27 cellular contexts compared by ENCODE assay signal in the genomic region with DNA sequence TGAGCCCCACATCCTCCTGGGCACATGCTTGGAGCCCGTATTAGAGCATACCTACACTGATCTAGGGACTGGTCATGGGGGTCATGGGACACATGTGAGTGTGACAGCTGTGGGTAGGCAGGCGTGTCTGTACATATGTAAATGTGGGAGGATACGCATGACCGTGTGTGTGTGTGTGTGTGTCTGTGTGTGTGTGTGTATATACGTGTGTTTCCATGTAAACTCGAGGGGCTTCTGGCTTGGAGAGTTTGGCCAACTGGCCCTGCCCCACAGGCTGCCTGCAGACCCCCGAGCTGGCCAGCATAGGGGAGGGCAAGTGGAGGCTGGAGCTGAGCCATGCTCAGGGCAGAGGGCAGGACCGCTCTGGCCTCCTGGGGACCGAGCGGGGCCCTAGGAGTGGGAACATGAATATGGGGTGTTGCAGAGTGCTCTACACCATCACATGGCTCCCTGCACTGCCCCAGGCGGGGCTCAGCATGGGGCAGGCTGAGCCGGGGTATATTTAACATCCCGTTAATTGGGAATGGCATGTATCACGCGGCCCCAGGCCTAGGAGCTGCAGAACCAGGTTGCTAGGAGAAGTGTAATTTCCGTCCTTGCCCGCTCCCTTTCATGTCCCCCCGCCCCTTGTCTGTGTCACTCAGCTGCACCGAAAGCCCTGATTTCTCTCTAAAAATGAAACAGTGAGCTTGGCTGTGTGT.
DNase-seq lines count a peak whose midpoint lies in the region; ATAC-seq and TF ChIP-seq lines count a peak whose summit lies in the region.
"Had no signal": no experiment of that assay in that cellular context is flagged by ENCODE, and none has a peak within 500 bp of the region (broad histone marks: within the 10 kb centered on the region; RNA-seq: fewer than 3 reads in every experiment).

No MANE protein-coding gene starts in this region.

- POLR2A ChIA-PET in HEK293 (lab: Yijun Ruan, JAX), result no interaction called here
- POLR2A ChIA-PET in CD4-positive, alpha-beta T cell (lab: Charles Lee), result no interaction called here

- CTCF ChIA-PET in HEK293 (lab: Yijun Ruan, JAX), result interaction anchor here (0.9 kb wide), 1 partner anchor 138 kb away, joined by 5 read pairs; no protein-coding TSS in a partner anchor
- CTCF ChIA-PET in CD4-positive, alpha-beta T cell (lab: Charles Lee), result no interaction called here

- no peaks in the 10 kb centered on the region for H3K9me3 ChIP-seq in HEK293 (ENCODE audit: control insufficient read depth, insufficient read depth, low read depth, low read length)
- no peaks in the 10 kb centered on the region for H3K9me3 ChIP-seq in CD4-positive, alpha-beta T cell (ENCODE audit: control insufficient read depth, low read length)
- H3K9me3 ChIP-seq: colonic mucosa, esophagus muscularis mucosa, gastrocnemius medialis, neutrophil, prostate gland, SJSA1 had no signal

- intact Hi-C loops in posterior vena cava (cut with DNase I), result no loop called here
- intact Hi-C loops in CD4-positive, alpha-beta T cell (cut with DNase I, micrococcal nuclease), result no loop called here

- no peak overlapping the region for H3K4me3 ChIP-seq in HEK293 (ENCODE audit: low read depth, low read length)
- H3K4me3 ChIP-seq: colonic mucosa, esophagus muscularis mucosa, gastrocnemius medialis, prostate gland, SJSA1, skin epidermis had no signal

- H3K27ac ChIP-seq in HEK293 (ENCODE audit: extremely low read depth, low read depth, low read length), result no peak overlapping the region
- no peak overlapping the region for H3K27ac ChIP-seq in CD4-positive, alpha-beta T cell (ENCODE audit: low read depth, low read length)
- H3K27ac ChIP-seq: colonic mucosa, esophagus muscularis mucosa, gastrocnemius medialis, neutrophil, prostate gland, SJSA1, skin epidermis had no signal

- H3K4me1 ChIP-seq in HEK293 (ENCODE audit: control insufficient read depth, insufficient read depth, low read length), result no peaks in the 10 kb centered on the region
- H3K4me1 ChIP-seq: colonic mucosa, esophagus muscularis mucosa, gastrocnemius medialis, prostate gland, SJSA1 had no signal

- no peaks in the 10 kb centered on the region for H3K36me3 Mint-ChIP-seq in activated T-helper 17 cell treated with anti-CD3 and anti-CD28 coated beads, Interleukin-2, amount 50 U/mL, for 72 hours (ENCODE audit: low read depth)
- H3K36me3 Mint-ChIP-seq in CD4-positive, alpha-beta T cell (ENCODE audit: low read depth), result no peaks in the 10 kb centered on the region

- no peak overlapping the region for H3K27ac Mint-ChIP-seq in activated T-helper 17 cell treated with anti-CD3 and anti-CD28 coated beads, Interleukin-2, amount 50 U/mL, for 72 hours
- no peak overlapping the region for H3K27ac Mint-ChIP-seq in CD4-positive, alpha-beta T cell
- H3K27ac Mint-ChIP-seq: activated naive CD4-positive, alpha-beta T cell treated with anti-CD3 and anti-CD28 coated beads for 36 hours; B cell; T-helper 17 cell had no signal

- peaks cover 13% of the 10 kb centered on the region for H3K27me3 Mint-ChIP-seq in activated T-helper 17 cell treated with anti-CD3 and anti-CD28 coated beads, Interleukin-2, amount 50 U/mL, for 72 hours
- peaks cover 13% of the 10 kb centered on the region for H3K27me3 Mint-ChIP-seq in CD4-positive, alpha-beta T cell
- H3K27me3 Mint-ChIP-seq: B cell had no signal

- ATAC-seq in activated T-helper 17 cell treated with anti-CD3 and anti-CD28 coated beads, Interleukin-2, amount 50 U/mL, for 72 hours (replicated peaks), result peak; percentile 26
- no peak for ATAC-seq in CD4-positive, alpha-beta T cell (ENCODE audit: poor library complexity)
- ATAC-seq in HG02798 (IDR thresholded peaks at IDR 0.05; ENCODE audit: poor library complexity, unreplicated experiment), result no peak
- ATAC-seq: activated T-cell treated with anti-CD3 and anti-CD28 coated beads, Interleukin-2, amount 50 U/mL, for 4 hours; gastrocnemius medialis; T-helper 17 cell had no signal

- H3K36me3 ChIP-seq in HEK293 (ENCODE audit: control insufficient read depth in 2 of 2, insufficient read depth in 1 of 2, low read length in 2 of 2), result no peaks in the 10 kb centered on the region
- H3K36me3 ChIP-seq: colonic mucosa, esophagus muscularis mucosa, gastrocnemius medialis, neutrophil, prostate gland, SJSA1 had no signal

- H3K4me1 Mint-ChIP-seq in activated T-helper 17 cell treated with anti-CD3 and anti-CD28 coated beads, Interleukin-2, amount 50 U/mL, for 72 hours, result peaks cover 3% of the 10 kb centered on the region
- no peaks in the 10 kb centered on the region for H3K4me1 Mint-ChIP-seq in CD4-positive, alpha-beta T cell (ENCODE audit: low read depth)
- H3K4me1 Mint-ChIP-seq: T-helper 17 cell had no signal

- H3K27me3 ChIP-seq in CD4-positive, alpha-beta T cell (ENCODE audit: control insufficient read depth, insufficient read depth, low read length), result no peaks in the 10 kb centered on the region
- H3K27me3 ChIP-seq: colonic mucosa, gastrocnemius medialis, neutrophil had no signal

- no peak for TF ChIP-seq CTCF in HEK293 (tag by site-specific recombination; IDR thresholded peaks at IDR 0.05)
- TF ChIP-seq CTCF in CD4-positive, alpha-beta T cell (IDR thresholded peaks at IDR 0.05), result no peak

- no peaks in the 10 kb centered on the region for H3K9me3 Mint-ChIP-seq in activated T-helper 17 cell treated with anti-CD3 and anti-CD28 coated beads, Interleukin-2, amount 50 U/mL, for 72 hours
- H3K9me3 Mint-ChIP-seq in CD4-positive, alpha-beta T cell, result no peaks in the 10 kb centered on the region
- H3K9me3 Mint-ChIP-seq: activated naive CD4-positive, alpha-beta T cell treated with anti-CD3 and anti-CD28 coated beads for 36 hours; activated T-cell treated with anti-CD3 and anti-CD28 coated beads, Interleukin-2, amount 50 U/mL, for 4 hours had no signal

- no peak overlapping the region for H3K4me3 Mint-ChIP-seq in activated T-helper 17 cell treated with anti-CD3 and anti-CD28 coated beads, Interleukin-2, amount 50 U/mL, for 72 hours
- no peak overlapping the region for H3K4me3 Mint-ChIP-seq in CD4-positive, alpha-beta T cell
- H3K4me3 Mint-ChIP-seq: activated naive CD4-positive, alpha-beta T cell treated with anti-CD3 and anti-CD28 coated beads for 36 hours; activated T-cell treated with anti-CD3 and anti-CD28 coated beads, Interleukin-2, amount 50 U/mL, for 4 hours; B cell; T-helper 17 cell had no signal

- peak; percentile 8 for DNase-seq in NCI-H748 (lab: John Stamatoyannopoulos, UW; ENCODE audit: unreplicated experiment)
- DNase-seq in NCI-H748 treated with DMSO at 0.1 percent for 48 hours (lab: John Stamatoyannopoulos, UW), result no peak
- peak; percentile 53 for DNase-seq in posterior vena cava (ENCODE audit: low spot score)
- no peak for DNase-seq in CD4-positive, alpha-beta T cell
- no peak for DNase-seq in inferior parietal cortex (ENCODE audit: extremely low spot score)
- DNase-seq: activated CD4-positive, alpha-beta T cell treated with anti-CD3 and anti-CD28 coated beads for 48 hours; activated naive CD4-positive, alpha-beta T cell treated with anti-CD3 and anti-CD28 coated beads for 36 hours; activated T-cell treated with anti-CD3 and anti-CD28 coated beads, Interleukin-2, amount 50 U/mL, for 4 hours; colonic mucosa; DMS79 treated with DMSO at 0.1 percent for 48 hours; gastrocnemius medialis; KG1; mammary epithelial cell; NCI-H187 treated with DMSO at 0.1 percent for 48 hours; NCI-H446 treated with DMSO at 0.1 percent for 48 hours; NK-92 treated with Interleukin-12 subunit alpha and Interleukin-12 subunit beta, amount 100 ng/mL, for 24 hours; stimulated activated CD4-positive, alpha-beta T cell treated with anti-CD3 and anti-CD28 coated beads, Interleukin-1b, Interleukin-23, amount 100 ng/mL, for 48 hours; T-helper 17 cell had no signal

TF ChIP-seq in HEK293, 187 proteins besides CTCF, POLR2A, EP300 and RAD21:
- TF ChIP-seq ZBTB20 (tag by site-specific recombination; IDR thresholded peaks at IDR 0.05) (peak; percentile 15; the same call in 1 of the 2 replicates), GLIS2 (tag by site-specific recombination; IDR thresholded peaks at IDR 0.05) (peak; percentile 45), PRDM1 (tag by site-specific recombination; IDR thresholded peaks at IDR 0.05) (no peak), ZIC2 (tag by site-specific recombination; IDR thresholded peaks at IDR 0.05) (0 out of 2 replicates have a peak, but pooled peaks have one; percentile 9)

Comparison
In these comparisons a context has a peak if more than half of its experiments do, and no peak if none do; other contexts are left out.
1. DNase-seq: peak in NCI-H748 (single experiment) and posterior vena cava (single experiment); none in NCI-H748 treated with DMSO at 0.1 percent for 48 hours (single experiment), CD4-positive, alpha-beta T cell (0 of 10) and inferior parietal cortex (single experiment).